In the genomic region with DNA sequence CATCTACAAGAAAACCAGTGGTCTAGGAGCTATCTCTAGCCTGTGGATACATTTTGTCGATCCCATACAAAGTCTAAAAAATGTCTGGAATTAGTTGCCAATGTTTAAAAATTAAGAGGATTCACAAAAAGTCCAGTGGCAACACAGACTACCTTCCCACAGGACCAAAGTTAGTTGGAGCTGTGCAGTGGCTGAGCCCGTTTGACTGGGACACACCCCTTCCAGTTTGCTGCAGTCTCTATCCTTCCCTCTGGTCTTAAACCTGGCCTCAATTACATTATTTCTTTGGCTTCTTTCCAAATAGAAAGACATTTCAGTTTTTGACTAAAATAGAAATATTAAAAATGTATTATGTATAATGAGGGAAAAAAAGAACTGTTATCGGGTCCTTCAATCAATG, we compare ENCODE assay signal across 27 cellular contexts. TPM values are rescaled to one million over a fixed set of nuclear protein-coding genes. Genes with fewer than 3 reads are reported as not detected.
"Had no signal": no experiment of that assay in that cellular context is flagged by ENCODE, and none has a peak within 500 bp of the region (broad histone marks: within the 10 kb centered on the region; RNA-seq: fewer than 3 reads in every experiment).

No MANE protein-coding gene starts in this region.

- ATAC-seq: activated CD8-positive, alpha-beta T cell treated with anti-CD3 and anti-CD28 coated beads for 36 hours; activated naive CD8-positive, alpha-beta T cell treated with anti-CD3 and anti-CD28 coated beads, Interleukin-2, amount 50 U/mL, for 24 hours; activated T-cell treated with anti-CD3 and anti-CD28 coated beads, Interleukin-2, amount 50 U/mL, for 4 hours; activated T-helper 17 cell treated with anti-CD3 and anti-CD28 coated beads, Interleukin-2, amount 50 U/mL, for 72 hours; body of pancreas; effector memory CD8-positive, alpha-beta T cell; foreskin keratinocyte; gastrocnemius medialis; WTC11 had no signal

- H3K27ac ChIP-seq: adrenal gland, body of pancreas, epithelial cell of prostate, foreskin keratinocyte, gastrocnemius medialis, VCaP had no signal

- H3K4me1 ChIP-seq: body of pancreas, gastrocnemius medialis had no signal

- H3K9me3 ChIP-seq: adrenal gland, body of pancreas, gastrocnemius medialis had no signal

- DNase-seq: activated CD4-positive, alpha-beta T cell treated with anti-CD3 and anti-CD28 coated beads for 1 hour; activated CD4-positive, alpha-beta T cell treated with anti-CD3 and anti-CD28 coated beads for 4 hours; activated CD4-positive, alpha-beta T cell treated with anti-CD3 and anti-CD28 coated beads, Interleukin-2, amount 10 ng/mL, durations not matched to agents 7 days and 5 days; activated CD4-positive, alpha-beta T cell treated with anti-CD3 and anti-CD28 coated beads, Interleukin-2, amount 50 U/mL, for 48 hours; activated CD8-positive, alpha-beta memory T cell treated with anti-CD3 and anti-CD28 coated beads for 24 hours; activated CD8-positive, alpha-beta T cell treated with anti-CD3 and anti-CD28 coated beads for 36 hours; activated effector memory CD4-positive, alpha-beta T cell treated with Interleukin-2 at 50 U/mL for 16 hours; activated gamma-delta T cell treated with Interleukin-2 at 50 U/mL for 16 hours; activated naive CD4-positive, alpha-beta T cell treated with Interleukin-2 at 50 U/mL for 16 hours; activated naive CD8-positive, alpha-beta T cell treated with anti-CD3 and anti-CD28 coated beads for 36 hours; activated naive CD8-positive, alpha-beta T cell treated with anti-CD3 and anti-CD28 coated beads, Interleukin-2, amount 50 U/mL, for 24 hours; activated T-cell treated with anti-CD3 and anti-CD28 coated beads, Interleukin-2, amount 50 U/mL, for 4 hours; adrenal gland; aorta; body of pancreas; cortex of kidney; dermis blood vessel endothelial cell; effector CD4-positive, alpha-beta T cell; effector memory CD8-positive, alpha-beta T cell; foreskin keratinocyte; gastrocnemius medialis; glutamatergic neuron; T-helper 2 cell had no signal

- H3K27me3 ChIP-seq: adrenal gland, body of pancreas, foreskin keratinocyte, gastrocnemius medialis had no signal

- H3K36me3 ChIP-seq: gastrocnemius medialis had no signal

- H3K4me3 ChIP-seq: adrenal gland, body of pancreas, gastrocnemius medialis had no signal

RNA-seq across cellular contexts. Expression of a gene that starts 18.6 kb away (rescaled TPM):
- total RNA-seq: activated T-helper 17 cell treated with anti-CD3 and anti-CD28 coated beads, Interleukin-2, amount 50 U/mL, for 72 hours had no signal
